Comparison of ENCODE assay signal across 1 cellular context in genomic region chr1:3459051-3459908, GRCh38.
TF ChIP-seq lines count a peak whose summit lies in the region.

No MANE protein-coding gene starts in this region.

TF ChIP-seq in HCT116, 20 proteins besides CTCF, POLR2A, EP300 and RAD21 (continued from another document):
- no peak for TF ChIP-seq SP1 (IDR thresholded peaks at IDR 0.05; ENCODE audit: low read depth)
- no peak for TF ChIP-seq ZFX (IDR thresholded peaks at IDR 0.05)
- TF ChIP-seq CEBPB (IDR thresholded peaks at IDR 0.05; ENCODE audit: low read depth): no peak
- TF ChIP-seq, protein P1, sequence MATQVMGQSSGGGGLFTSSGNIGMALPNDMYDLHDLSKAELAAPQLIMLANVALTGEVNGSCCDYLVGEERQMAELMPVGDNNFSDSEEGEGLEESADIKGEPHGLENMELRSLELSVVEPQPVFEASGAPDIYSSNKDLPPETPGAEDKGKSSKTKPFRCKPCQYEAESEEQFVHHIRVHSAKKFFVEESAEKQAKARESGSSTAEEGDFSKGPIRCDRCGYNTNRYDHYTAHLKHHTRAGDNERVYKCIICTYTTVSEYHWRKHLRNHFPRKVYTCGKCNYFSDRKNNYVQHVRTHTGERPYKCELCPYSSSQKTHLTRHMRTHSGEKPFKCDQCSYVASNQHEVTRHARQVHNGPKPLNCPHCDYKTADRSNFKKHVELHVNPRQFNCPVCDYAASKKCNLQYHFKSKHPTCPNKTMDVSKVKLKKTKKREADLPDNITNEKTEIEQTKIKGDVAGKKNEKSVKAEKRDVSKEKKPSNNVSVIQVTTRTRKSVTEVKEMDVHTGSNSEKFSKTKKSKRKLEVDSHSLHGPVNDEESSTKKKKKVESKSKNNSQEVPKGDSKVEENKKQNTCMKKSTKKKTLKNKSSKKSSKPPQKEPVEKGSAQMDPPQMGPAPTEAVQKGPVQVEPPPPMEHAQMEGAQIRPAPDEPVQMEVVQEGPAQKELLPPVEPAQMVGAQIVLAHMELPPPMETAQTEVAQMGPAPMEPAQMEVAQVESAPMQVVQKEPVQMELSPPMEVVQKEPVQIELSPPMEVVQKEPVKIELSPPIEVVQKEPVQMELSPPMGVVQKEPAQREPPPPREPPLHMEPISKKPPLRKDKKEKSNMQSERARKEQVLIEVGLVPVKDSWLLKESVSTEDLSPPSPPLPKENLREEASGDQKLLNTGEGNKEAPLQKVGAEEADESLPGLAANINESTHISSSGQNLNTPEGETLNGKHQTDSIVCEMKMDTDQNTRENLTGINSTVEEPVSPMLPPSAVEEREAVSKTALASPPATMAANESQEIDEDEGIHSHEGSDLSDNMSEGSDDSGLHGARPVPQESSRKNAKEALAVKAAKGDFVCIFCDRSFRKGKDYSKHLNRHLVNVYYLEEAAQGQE (IDR thresholded peaks at IDR 0.05; ENCODE audit: low read depth): no peak
- TF ChIP-seq POLR2AphosphoS5 (IDR thresholded peaks at IDR 0.05; ENCODE audit: low read depth, low read length): no peak
- no peak for TF ChIP-seq YY1 (IDR thresholded peaks at IDR 0.05; ENCODE audit: extremely low read depth, insufficient replicate concordance, low read depth, low read length)
- TF ChIP-seq ATF3 (IDR thresholded peaks at IDR 0.05): no peak
- TF ChIP-seq SRF (IDR thresholded peaks at IDR 0.05; ENCODE audit: low read depth): no peak
- TF ChIP-seq CBX3 (IDR thresholded peaks at IDR 0.05; ENCODE audit: low read depth): no peak
